Comparison of ENCODE assay signal across 2 cellular contexts in the genomic region with DNA sequence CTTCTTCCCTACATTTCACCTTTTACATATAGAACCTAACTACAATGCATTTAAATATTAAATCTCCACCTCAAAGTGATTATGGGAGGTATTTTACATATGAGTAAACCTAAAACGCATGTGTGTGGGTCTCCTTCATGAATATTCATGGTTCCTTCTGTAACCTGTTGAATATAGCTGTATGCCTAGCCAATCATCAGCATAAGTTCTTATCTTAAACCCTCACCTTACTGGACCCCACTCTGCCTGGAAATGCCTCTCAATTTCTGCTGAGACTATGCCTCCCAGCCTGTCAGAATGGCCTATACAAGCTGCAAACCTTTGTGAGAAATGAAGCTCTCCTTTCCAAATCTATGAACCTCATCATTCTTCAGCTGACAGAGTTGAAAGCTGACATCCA.
TF ChIP-seq lines count a peak whose summit lies in the region.

No MANE protein-coding gene starts in this region.

TF ChIP-seq in GM23338, 12 proteins besides CTCF, POLR2A, EP300 and RAD21 (continues in another document):
- no peak for TF ChIP-seq JUNB (IDR thresholded peaks at IDR 0.05; ENCODE audit: unreplicated experiment)
- TF ChIP-seq NANOG (IDR thresholded peaks at IDR 0.05; ENCODE audit: borderline replicate concordance) = no peak
- TF ChIP-seq POLR2AphosphoS5 (IDR thresholded peaks at IDR 0.05; ENCODE audit: low read depth) = no peak
- TF ChIP-seq, protein P1, sequence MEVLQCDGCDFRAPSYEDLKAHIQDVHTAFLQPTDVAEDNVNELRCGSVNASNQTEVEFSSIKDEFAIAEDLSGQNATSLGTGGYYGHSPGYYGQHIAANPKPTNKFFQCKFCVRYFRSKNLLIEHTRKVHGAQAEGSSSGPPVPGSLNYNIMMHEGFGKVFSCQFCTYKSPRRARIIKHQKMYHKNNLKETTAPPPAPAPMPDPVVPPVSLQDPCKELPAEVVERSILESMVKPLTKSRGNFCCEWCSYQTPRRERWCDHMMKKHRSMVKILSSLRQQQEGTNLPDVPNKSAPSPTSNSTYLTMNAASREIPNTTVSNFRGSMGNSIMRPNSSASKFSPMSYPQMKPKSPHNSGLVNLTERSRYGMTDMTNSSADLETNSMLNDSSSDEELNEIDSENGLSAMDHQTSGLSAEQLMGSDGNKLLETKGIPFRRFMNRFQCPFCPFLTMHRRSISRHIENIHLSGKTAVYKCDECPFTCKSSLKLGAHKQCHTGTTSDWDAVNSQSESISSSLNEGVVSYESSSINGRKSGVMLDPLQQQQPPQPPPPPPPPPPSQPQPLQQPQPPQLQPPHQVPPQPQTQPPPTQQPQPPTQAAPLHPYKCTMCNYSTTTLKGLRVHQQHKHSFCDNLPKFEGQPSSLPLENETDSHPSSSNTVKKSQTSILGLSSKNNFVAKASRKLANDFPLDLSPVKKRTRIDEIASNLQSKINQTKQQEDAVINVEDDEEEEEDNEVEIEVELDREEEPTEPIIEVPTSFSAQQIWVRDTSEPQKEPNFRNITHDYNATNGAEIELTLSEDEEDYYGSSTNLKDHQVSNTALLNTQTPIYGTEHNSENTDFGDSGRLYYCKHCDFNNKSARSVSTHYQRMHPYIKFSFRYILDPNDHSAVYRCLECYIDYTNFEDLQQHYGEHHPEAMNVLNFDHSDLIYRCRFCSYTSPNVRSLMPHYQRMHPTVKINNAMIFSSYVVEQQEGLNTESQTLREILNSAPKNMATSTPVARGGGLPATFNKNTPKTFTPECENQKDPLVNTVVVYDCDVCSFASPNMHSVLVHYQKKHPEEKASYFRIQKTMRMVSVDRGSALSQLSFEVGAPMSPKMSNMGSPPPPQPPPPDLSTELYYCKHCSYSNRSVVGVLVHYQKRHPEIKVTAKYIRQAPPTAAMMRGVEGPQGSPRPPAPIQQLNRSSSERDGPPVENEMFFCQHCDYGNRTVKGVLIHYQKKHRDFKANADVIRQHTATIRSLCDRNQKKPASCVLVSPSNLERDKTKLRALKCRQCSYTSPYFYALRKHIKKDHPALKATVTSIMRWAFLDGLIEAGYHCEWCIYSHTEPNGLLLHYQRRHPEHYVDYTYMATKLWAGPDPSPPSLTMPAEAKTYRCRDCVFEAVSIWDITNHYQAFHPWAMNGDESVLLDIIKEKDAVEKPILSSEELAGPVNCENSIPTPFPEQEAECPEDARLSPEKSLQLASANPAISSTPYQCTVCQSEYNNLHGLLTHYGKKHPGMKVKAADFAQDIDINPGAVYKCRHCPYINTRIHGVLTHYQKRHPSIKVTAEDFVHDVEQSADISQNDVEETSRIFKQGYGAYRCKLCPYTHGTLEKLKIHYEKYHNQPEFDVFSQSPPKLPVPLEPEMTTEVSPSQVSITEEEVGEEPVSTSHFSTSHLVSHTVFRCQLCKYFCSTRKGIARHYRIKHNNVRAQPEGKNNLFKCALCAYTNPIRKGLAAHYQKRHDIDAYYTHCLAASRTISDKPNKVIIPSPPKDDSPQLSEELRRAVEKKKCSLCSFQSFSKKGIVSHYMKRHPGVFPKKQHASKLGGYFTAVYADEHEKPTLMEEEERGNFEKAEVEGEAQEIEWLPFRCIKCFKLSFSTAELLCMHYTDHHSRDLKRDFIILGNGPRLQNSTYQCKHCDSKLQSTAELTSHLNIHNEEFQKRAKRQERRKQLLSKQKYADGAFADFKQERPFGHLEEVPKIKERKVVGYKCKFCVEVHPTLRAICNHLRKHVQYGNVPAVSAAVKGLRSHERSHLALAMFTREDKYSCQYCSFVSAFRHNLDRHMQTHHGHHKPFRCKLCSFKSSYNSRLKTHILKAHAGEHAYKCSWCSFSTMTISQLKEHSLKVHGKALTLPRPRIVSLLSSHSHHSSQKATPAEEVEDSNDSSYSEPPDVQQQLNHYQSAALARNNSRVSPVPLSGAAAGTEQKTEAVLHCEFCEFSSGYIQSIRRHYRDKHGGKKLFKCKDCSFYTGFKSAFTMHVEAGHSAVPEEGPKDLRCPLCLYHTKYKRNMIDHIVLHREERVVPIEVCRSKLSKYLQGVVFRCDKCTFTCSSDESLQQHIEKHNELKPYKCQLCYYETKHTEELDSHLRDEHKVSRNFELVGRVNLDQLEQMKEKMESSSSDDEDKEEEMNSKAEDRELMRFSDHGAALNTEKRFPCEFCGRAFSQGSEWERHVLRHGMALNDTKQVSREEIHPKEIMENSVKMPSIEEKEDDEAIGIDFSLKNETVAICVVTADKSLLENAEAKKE (CRISPR knock-in tag; IDR thresholded peaks at IDR 0.05) = no peak
- TF ChIP-seq STAT1 (IDR thresholded peaks at IDR 0.05; ENCODE audit: unreplicated experiment) = no peak
- no peak for TF ChIP-seq CREB1 (CRISPR knock-in tag; IDR thresholded peaks at IDR 0.05; ENCODE audit: low read depth)
- no peak for TF ChIP-seq EZH2 (IDR thresholded peaks at IDR 0.05; ENCODE audit: low read depth, unreplicated experiment)
- TF ChIP-seq, protein P2, sequence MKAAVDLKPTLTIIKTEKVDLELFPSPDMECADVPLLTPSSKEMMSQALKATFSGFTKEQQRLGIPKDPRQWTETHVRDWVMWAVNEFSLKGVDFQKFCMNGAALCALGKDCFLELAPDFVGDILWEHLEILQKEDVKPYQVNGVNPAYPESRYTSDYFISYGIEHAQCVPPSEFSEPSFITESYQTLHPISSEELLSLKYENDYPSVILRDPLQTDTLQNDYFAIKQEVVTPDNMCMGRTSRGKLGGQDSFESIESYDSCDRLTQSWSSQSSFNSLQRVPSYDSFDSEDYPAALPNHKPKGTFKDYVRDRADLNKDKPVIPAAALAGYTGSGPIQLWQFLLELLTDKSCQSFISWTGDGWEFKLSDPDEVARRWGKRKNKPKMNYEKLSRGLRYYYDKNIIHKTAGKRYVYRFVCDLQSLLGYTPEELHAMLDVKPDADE (IDR thresholded peaks at IDR 0.05) = no peak
- TF ChIP-seq, protein P3, sequence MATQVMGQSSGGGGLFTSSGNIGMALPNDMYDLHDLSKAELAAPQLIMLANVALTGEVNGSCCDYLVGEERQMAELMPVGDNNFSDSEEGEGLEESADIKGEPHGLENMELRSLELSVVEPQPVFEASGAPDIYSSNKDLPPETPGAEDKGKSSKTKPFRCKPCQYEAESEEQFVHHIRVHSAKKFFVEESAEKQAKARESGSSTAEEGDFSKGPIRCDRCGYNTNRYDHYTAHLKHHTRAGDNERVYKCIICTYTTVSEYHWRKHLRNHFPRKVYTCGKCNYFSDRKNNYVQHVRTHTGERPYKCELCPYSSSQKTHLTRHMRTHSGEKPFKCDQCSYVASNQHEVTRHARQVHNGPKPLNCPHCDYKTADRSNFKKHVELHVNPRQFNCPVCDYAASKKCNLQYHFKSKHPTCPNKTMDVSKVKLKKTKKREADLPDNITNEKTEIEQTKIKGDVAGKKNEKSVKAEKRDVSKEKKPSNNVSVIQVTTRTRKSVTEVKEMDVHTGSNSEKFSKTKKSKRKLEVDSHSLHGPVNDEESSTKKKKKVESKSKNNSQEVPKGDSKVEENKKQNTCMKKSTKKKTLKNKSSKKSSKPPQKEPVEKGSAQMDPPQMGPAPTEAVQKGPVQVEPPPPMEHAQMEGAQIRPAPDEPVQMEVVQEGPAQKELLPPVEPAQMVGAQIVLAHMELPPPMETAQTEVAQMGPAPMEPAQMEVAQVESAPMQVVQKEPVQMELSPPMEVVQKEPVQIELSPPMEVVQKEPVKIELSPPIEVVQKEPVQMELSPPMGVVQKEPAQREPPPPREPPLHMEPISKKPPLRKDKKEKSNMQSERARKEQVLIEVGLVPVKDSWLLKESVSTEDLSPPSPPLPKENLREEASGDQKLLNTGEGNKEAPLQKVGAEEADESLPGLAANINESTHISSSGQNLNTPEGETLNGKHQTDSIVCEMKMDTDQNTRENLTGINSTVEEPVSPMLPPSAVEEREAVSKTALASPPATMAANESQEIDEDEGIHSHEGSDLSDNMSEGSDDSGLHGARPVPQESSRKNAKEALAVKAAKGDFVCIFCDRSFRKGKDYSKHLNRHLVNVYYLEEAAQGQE (IDR thresholded peaks at IDR 0.05; ENCODE audit: unreplicated experiment) = no peak
- TF ChIP-seq EZH2phosphoT487 (IDR thresholded peaks at IDR 0.05; ENCODE audit: unreplicated experiment) = no peak

TF ChIP-seq in WTC11, 78 proteins besides CTCF, POLR2A, EP300 and RAD21:
- no peak for TF ChIP-seq PRRX2 (CRISPR knock-in tag; IDR thresholded peaks at IDR 0.05)
- TF ChIP-seq, protein P4, sequence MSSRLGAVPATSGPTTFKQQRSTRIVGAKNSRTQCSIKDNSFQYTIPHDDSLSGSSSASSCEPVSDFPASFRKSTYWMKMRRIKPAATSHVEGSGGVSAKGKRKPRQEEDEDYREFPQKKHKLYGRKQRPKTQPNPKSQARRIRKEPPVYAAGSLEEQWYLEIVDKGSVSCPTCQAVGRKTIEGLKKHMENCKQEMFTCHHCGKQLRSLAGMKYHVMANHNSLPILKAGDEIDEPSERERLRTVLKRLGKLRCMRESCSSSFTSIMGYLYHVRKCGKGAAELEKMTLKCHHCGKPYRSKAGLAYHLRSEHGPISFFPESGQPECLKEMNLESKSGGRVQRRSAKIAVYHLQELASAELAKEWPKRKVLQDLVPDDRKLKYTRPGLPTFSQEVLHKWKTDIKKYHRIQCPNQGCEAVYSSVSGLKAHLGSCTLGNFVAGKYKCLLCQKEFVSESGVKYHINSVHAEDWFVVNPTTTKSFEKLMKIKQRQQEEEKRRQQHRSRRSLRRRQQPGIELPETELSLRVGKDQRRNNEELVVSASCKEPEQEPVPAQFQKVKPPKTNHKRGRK (CRISPR knock-in tag; IDR thresholded peaks at IDR 0.05; ENCODE audit: borderline replicate concordance) = no peak
